In the genomic region with DNA sequence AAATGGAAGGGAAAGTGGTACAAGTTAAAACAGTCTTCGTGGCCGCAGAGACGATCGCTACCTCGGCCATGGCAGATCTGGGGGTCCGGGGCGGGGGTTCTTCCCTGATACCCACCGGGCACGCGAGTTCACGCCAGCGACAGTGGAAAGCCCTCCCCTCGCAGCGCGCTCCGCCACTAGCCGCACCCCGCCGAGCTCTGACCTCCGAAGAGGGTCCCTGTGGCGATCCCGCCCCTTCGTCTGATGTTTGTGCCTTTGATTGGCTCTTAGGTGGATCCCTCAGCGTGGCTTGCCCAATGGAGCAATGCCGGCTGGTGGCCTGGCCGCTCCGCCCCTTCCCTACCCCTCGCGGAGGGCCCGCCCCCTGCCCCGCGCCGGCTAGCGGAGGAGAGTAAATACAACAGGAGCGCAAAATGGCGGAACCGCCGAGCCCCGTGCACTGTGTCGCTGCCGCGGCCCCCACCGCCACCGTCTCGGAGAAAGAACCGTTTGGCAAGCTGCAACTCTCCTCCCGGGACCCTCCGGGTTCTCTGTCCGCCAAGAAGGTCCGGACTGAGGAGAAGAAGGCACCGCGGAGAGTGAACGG, we compare ENCODE assay signal across 8 cellular contexts. TPM values are rescaled to one million over a fixed set of nuclear protein-coding genes. Genes with fewer than 3 reads are reported as not detected.
A peak's percentile ranks its signal among the peaks of the same experiment; 100 is the strongest.
DNase-seq lines count a peak whose midpoint lies in the region; ATAC-seq and TF ChIP-seq lines count a peak whose summit lies in the region.

A gene (plus strand): TSS at position 403 of the 586 bp plus-strand sequence. CDS start 11 bp downstream, at position 414.

- peaks cover 51% of the 10 kb centered on the region for H3K4me1 ChIP-seq in CD4-positive, CD25-positive, alpha-beta regulatory T cell (ENCODE audit: control insufficient read depth, insufficient read depth, low read length, poor library complexity, severe bottlenecking)
- H3K4me1 ChIP-seq in right lobe of liver: peaks cover 0 to 49% (median 7%) of the 10 kb centered on the region in 4 donors

- peak; percentile 13 to 33 (median 28) for TF ChIP-seq CTCF in right lobe of liver (IDR thresholded peaks at IDR 0.05)

- peak; percentile 98 to 99 (median 98) for DNase-seq in CD4-positive, CD25-positive, alpha-beta regulatory T cell
- peak; percentile 96 for DNase-seq in NCI-H774 (lab: John Stamatoyannopoulos, UW)
- DNase-seq in activated CD4-positive, alpha-beta T cell treated with anti-CD3 and anti-CD28 coated beads, Interleukin-2, amount 50 U/mL, for 48 hours: peak; percentile 98
- DNase-seq in dermis microvascular lymphatic vessel endothelial cell (ENCODE audit: low read depth in 2 of 2): peak; percentile 95 to 99
- peak; percentile 99 for DNase-seq in right lobe of liver
- DNase-seq in stimulated activated CD4-positive, alpha-beta T cell treated with anti-CD3 and anti-CD28 coated beads, Interleukin-4, amount 100 ng/mL, for 4 hours: peak; percentile 98

- H3K4me1 Mint-ChIP-seq in CD4-positive, CD25-positive, alpha-beta regulatory T cell: peaks cover 20 to 69% (median 46%) of the 10 kb centered on the region in 4 donors

- peak within 1 kb of the TSS; percentile 98 to 99 (median 98) for H3K4me3 Mint-ChIP-seq in CD4-positive, CD25-positive, alpha-beta regulatory T cell

- H3K36me3 ChIP-seq in CD4-positive, CD25-positive, alpha-beta regulatory T cell (ENCODE audit: control insufficient read depth, insufficient read depth, low read length): peaks cover 7% of the 10 kb centered on the region
- no peaks in the 10 kb centered on the region for H3K36me3 ChIP-seq in right lobe of liver

- H3K27me3 ChIP-seq in CD4-positive, CD25-positive, alpha-beta regulatory T cell (ENCODE audit: control insufficient read depth, insufficient read depth, low read length): no peaks in the 10 kb centered on the region
- no peaks in the 10 kb centered on the region for H3K27me3 ChIP-seq in right lobe of liver

- no peaks in the 10 kb centered on the region for H3K9me3 ChIP-seq in CD4-positive, CD25-positive, alpha-beta regulatory T cell (ENCODE audit: control insufficient read depth in 2 of 2, low read length in 2 of 2)
- H3K9me3 ChIP-seq in right lobe of liver: no peaks in the 10 kb centered on the region

- H3K9me3 Mint-ChIP-seq in CD4-positive, CD25-positive, alpha-beta regulatory T cell: peaks cover 0 to under 1% (median 0%) of the 10 kb centered on the region in 7 donors

- intact Hi-C loops in right lobe of liver (cut with DNase I): no loop called here

- H3K36me3 Mint-ChIP-seq in CD4-positive, CD25-positive, alpha-beta regulatory T cell: peaks cover 9% of the 10 kb centered on the region

- WGBS in right lobe of liver (ENCODE audit: insufficient coverage, low coverage, low lambda C conversion rate, missing lambda C conversion rate): 0% methylated on average over 22 of the region's 53 CpGs

- no peaks in the 10 kb centered on the region for H3K27me3 Mint-ChIP-seq in CD4-positive, CD25-positive, alpha-beta regulatory T cell

- peak within 1 kb of the TSS; percentile 98 for H3K4me3 ChIP-seq in CD4-positive, CD25-positive, alpha-beta regulatory T cell (ENCODE audit: low read depth, low read length)
- peak within 1 kb of the TSS; percentile 74 to 89 (median 82) for H3K4me3 ChIP-seq in right lobe of liver

- peak within 1 kb of the TSS; percentile 97 for H3K27ac Mint-ChIP-seq in CD4-positive, CD25-positive, alpha-beta regulatory T cell

- peak; percentile 94 for TF ChIP-seq POLR2A in right lobe of liver (IDR thresholded peaks at IDR 0.05)

- peak; percentile 96 to 98 for ATAC-seq in CD4-positive, CD25-positive, alpha-beta regulatory T cell (ENCODE audit: low read depth in 2 of 2)
- ATAC-seq in GM19395 (IDR thresholded peaks at IDR 0.05; ENCODE audit: unreplicated experiment) (peak; percentile 92), HG03565 (IDR thresholded peaks at IDR 0.05; ENCODE audit: unreplicated experiment) (peak; percentile 96), right lobe of liver (peak; percentile 87 to 96 (median 92))

- peak within 1 kb of the TSS; percentile 88 for H3K27ac ChIP-seq in CD4-positive, CD25-positive, alpha-beta regulatory T cell (ENCODE audit: insufficient read depth, low read length, poor library complexity, severe bottlenecking)
- peak within 1 kb of the TSS; percentile 93 to 98 (median 97) for H3K27ac ChIP-seq in right lobe of liver

RNA-seq across cellular contexts. Expression of the gene that starts here (rescaled TPM):
- 31.8 TPM for total RNA-seq in CD4-positive, CD25-positive, alpha-beta regulatory T cell
- polyA plus RNA-seq in CD4-positive, CD25-positive, alpha-beta regulatory T cell: 1 to 10 TPM; 7.3 to 9.8 (median 8.0) TPM
- total RNA-seq in dermis microvascular lymphatic vessel endothelial cell (10.4 and 11.6 TPM in 2 replicates), right lobe of liver (10 to 100 TPM in 1 of 6 experiments, 1 to 10 TPM in 5; 8.2 to 10.4 (median 8.8) TPM)

Comparison
In these comparisons a context has a peak if more than half of its experiments do, and no peak if none do; other contexts are left out.
1. Peak in every context shown above with its lines: DNase-seq, ATAC-seq, H3K4me3 ChIP-seq and H3K27ac ChIP-seq.